In the genomic region with DNA sequence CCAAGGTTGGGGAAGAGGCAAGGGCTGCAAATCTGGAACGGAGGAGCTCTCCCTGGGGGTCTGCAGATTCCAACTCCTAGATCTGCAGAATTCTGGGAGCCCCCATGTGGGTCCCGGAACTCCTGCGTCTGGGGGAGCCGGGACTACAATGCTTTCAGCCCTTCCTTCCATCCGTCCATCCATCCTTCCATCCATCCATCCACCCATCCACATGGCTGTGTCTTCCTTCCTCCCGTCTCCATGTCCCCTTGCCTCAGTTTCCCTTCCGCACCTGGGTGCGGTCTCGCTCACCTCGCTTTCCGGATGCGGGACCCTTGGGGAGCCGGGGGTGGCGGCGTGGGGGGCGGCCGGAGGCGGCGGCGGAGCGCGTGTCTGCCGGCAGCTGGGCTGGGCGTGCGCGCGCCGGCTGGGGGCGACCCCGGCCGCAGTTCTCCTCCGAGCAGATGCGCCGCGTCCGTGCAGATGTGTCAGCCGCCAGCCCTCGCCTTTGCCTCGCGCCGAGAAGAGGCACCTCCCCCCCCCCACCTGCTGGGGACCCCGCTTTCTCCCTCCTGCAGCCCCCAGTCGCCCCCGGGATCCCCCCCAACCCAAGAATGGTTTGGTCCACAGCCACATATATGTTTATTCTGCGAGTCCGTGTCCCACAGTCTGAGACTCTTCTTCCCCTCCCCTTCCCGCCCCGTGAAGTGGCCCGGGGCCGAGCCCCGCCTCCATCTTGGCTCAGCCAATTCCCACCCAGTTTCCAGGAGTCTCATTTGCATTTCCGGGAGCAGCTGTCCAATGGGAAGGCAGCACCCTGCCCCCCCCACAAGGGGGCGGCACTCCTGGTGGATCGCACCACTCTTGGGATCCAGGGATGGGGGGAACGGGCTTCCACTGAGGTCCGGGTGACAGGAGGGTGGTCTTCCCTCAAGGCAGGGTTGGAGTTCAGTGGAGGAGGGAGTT, we compare ENCODE assay signal across 8 cellular contexts. TPM values are rescaled to one million over a fixed set of nuclear protein-coding genes. Genes with fewer than 3 reads are reported as not detected.
DNase-seq lines count a peak whose midpoint lies in the region; ATAC-seq and TF ChIP-seq lines count a peak whose summit lies in the region.

No MANE protein-coding gene starts in this region.

- H4K20me1 ChIP-seq in osteoblast (ENCODE audit: insufficient read depth, low read length), result peaks cover 28% of the 10 kb centered on the region

- H3K9me3 Mint-ChIP-seq in activated naive CD4-positive, alpha-beta T cell treated with anti-CD3 and anti-CD28 coated beads, Interleukin-2, amount 50 U/mL, for 72 hours, result no peaks in the 10 kb centered on the region

- DNase-seq in H4 (ENCODE audit: low spot score) (peak; percentile 63), NCI-H748 (lab: John Stamatoyannopoulos, UW; ENCODE audit: unreplicated experiment) (peak; percentile 99), head of caudate nucleus (peak; percentile 93 to 99 (median 97)), osteoblast (ENCODE audit: insufficient read length, low spot score, missing footprints) (peak; percentile 98), GM10266 (ENCODE audit: extremely low spot score) (no peak)
- DNase-seq in activated naive CD4-positive, alpha-beta T cell treated with anti-CD3 and anti-CD28 coated beads, Interleukin-2, amount 50 U/mL, for 72 hours (ENCODE audit: low spot score in 2 of 2), result peak in 1 of 2 donors; percentile 55

- no peak overlapping the region for H3K4me2 ChIP-seq in osteoblast (ENCODE audit: insufficient read depth, low read length)

- no peaks in the 10 kb centered on the region for H3K9me3 ChIP-seq in osteoblast (ENCODE audit: low read depth, low read length)

- H3K4me1 ChIP-seq in osteoblast (ENCODE audit: insufficient read depth, low read length), result no peaks in the 10 kb centered on the region

- peak; percentile 23 to 72 for ATAC-seq in activated naive CD4-positive, alpha-beta T cell treated with anti-CD3 and anti-CD28 coated beads, Interleukin-2, amount 50 U/mL, for 72 hours
- no peak for ATAC-seq in GM18505 (IDR thresholded peaks at IDR 0.05; ENCODE audit: unreplicated experiment)

- no peak overlapping the region for H2AFZ ChIP-seq in osteoblast (ENCODE audit: low read length)

- intact Hi-C loops in head of caudate nucleus (cut with DNase I), result no loop called here

- no peak overlapping the region for H3K4me3 ChIP-seq in osteoblast (ENCODE audit: insufficient read depth, low read length)

- H3K36me3 ChIP-seq in osteoblast (ENCODE audit: insufficient read depth, low read length), result no peaks in the 10 kb centered on the region

- peaks cover 0 to 5% of the 10 kb centered on the region in 2 donors for H3K36me3 Mint-ChIP-seq in activated naive CD4-positive, alpha-beta T cell treated with anti-CD3 and anti-CD28 coated beads, Interleukin-2, amount 50 U/mL, for 72 hours

- H3K79me2 ChIP-seq in osteoblast (ENCODE audit: insufficient read depth, low read length), result no peaks in the 10 kb centered on the region

- H3K27ac ChIP-seq in 22Rv1 (peak overlapping the region; percentile 45; the same call in 1 of the 2 replicates), osteoblast (ENCODE audit: low read depth, low read length) (no peak overlapping the region)

- TF ChIP-seq CTCF in 22Rv1 (IDR thresholded peaks at IDR 0.05) (no peak), osteoblast (IDR thresholded peaks at IDR 0.05; ENCODE audit: extremely low read depth, low read depth, low read length) (no peak), GM10266 (IDR thresholded peaks at IDR 0.05; ENCODE audit: control insufficient read depth, insufficient read depth, low read depth, missing control alignments) (no peak)

- peaks cover 37% of the 10 kb centered on the region for H3K27me3 ChIP-seq in osteoblast (ENCODE audit: insufficient read depth, low read length)

- no peak overlapping the region for H3K27ac Mint-ChIP-seq in activated naive CD4-positive, alpha-beta T cell treated with anti-CD3 and anti-CD28 coated beads, Interleukin-2, amount 50 U/mL, for 72 hours

- TF ChIP-seq POLR2A in GM18505 (IDR thresholded peaks at IDR 0.05; ENCODE audit: borderline replicate concordance, extremely low read depth, insufficient read depth, insufficient read length), result no peak

RNA-seq across cellular contexts. Expression of gene ISOC2, which starts 8.8 kb away (rescaled TPM):
- 187 and 279 TPM in 2 replicates for total RNA-seq in H4 (2014; rRNA removed; shearing (Covaris generic))
- total RNA-seq in activated naive CD4-positive, alpha-beta T cell treated with anti-CD3 and anti-CD28 coated beads, Interleukin-2, amount 50 U/mL, for 72 hours, result 10 to 100 TPM; 22.1 to 41.5 TPM
- total RNA-seq in osteoblast, result 55.4 and 65.1 TPM in 2 replicates

RNA-seq across cellular contexts. Expression of gene SHISA7, which starts 9.6 kb away (rescaled TPM):
- not detected in 2 replicates for total RNA-seq in H4 (2014; rRNA removed; shearing (Covaris generic))
- not detected for total RNA-seq in activated naive CD4-positive, alpha-beta T cell treated with anti-CD3 and anti-CD28 coated beads, Interleukin-2, amount 50 U/mL, for 72 hours
- not detected in 2 replicates for total RNA-seq in osteoblast

RNA-seq across cellular contexts. Expression of gene C19orf85, which starts 11.9 kb away (rescaled TPM):
- total RNA-seq in H4 (2014; rRNA removed; shearing (Covaris generic)), result not detected in 2 replicates
- not detected for total RNA-seq in activated naive CD4-positive, alpha-beta T cell treated with anti-CD3 and anti-CD28 coated beads, Interleukin-2, amount 50 U/mL, for 72 hours
- total RNA-seq in osteoblast, result not detected in 2 replicates

RNA-seq across cellular contexts. Expression of gene ZNF628, which starts 23.8 kb away (rescaled TPM):
- 1.4 and 3.9 TPM in 2 replicates for total RNA-seq in H4 (2014; rRNA removed; shearing (Covaris generic))
- 10 to 100 TPM in 1 of 2 donors, 1 to 10 TPM in 1; 7.4 to 14.2 TPM for total RNA-seq in activated naive CD4-positive, alpha-beta T cell treated with anti-CD3 and anti-CD28 coated beads, Interleukin-2, amount 50 U/mL, for 72 hours
- 1.5 and 2.9 TPM in 2 replicates for total RNA-seq in osteoblast

RNA-seq across cellular contexts. Expression of gene NAT14, which starts 32.3 kb away (rescaled TPM):
- total RNA-seq in H4 (2014; rRNA removed; shearing (Covaris generic)), result 28.0 and 28.9 TPM in 2 replicates
- total RNA-seq in activated naive CD4-positive, alpha-beta T cell treated with anti-CD3 and anti-CD28 coated beads, Interleukin-2, amount 50 U/mL, for 72 hours, result 10 to 100 TPM in 1 of 2 donors, 1 to 10 TPM in 1; 5.1 to 18.2 TPM
- 8.3 and 11.2 TPM in 2 replicates for total RNA-seq in osteoblast
